ENCODE assay signal across 9 cellular contexts in genomic region chr6:130513770-130514169, GRCh38.
DNase-seq lines count a peak whose midpoint lies in the region; ATAC-seq and TF ChIP-seq lines count a peak whose summit lies in the region.
"Had no signal": no experiment of that assay in that cellular context is flagged by ENCODE, and none has a peak within 500 bp of the region (broad histone marks: within the 10 kb centered on the region; RNA-seq: fewer than 3 reads in every experiment).

No MANE protein-coding gene starts in this region.

- peaks cover 57% of the 10 kb centered on the region for H3K4me1 Mint-ChIP-seq in activated T-helper 2 cell treated with anti-CD3 and anti-CD28 coated beads, Interferon-gamma antibody, Interleukin-2, Interleukin-4, amounts not matched to agents 10 μg/mL and 5 μg/mL and 100 μg/mL, durations not matched to agents 14 hours and 24 hours and 36 hours (ENCODE audit: low read depth)
- H3K4me1 Mint-ChIP-seq in memory B cell = peaks cover 28% of the 10 kb centered on the region

- TF ChIP-seq CTCF in omental fat pad (IDR thresholded peaks at IDR 0.05) = no peak

- intact Hi-C loops in activated T-helper 2 cell treated with anti-CD3 and anti-CD28 coated beads, Interferon-gamma antibody, Interleukin-2, Interleukin-4, amounts not matched to agents 10 μg/mL and 5 μg/mL and 100 μg/mL, durations not matched to agents 14 hours and 24 hours and 36 hours (cut with micrococcal nuclease) = loop anchor here (1.0 to 10.0 kb wide), 8 partner anchors 63 to 839 kb away; no protein-coding TSS in a partner anchor

- H3K27ac Mint-ChIP-seq in activated T-helper 2 cell treated with anti-CD3 and anti-CD28 coated beads, Interferon-gamma antibody, Interleukin-2, Interleukin-4, amounts not matched to agents 10 μg/mL and 5 μg/mL and 100 μg/mL, durations not matched to agents 14 hours and 24 hours and 36 hours = peak overlapping the region; percentile 88
- H3K27ac Mint-ChIP-seq in memory B cell = peak overlapping the region; percentile 69

- peak; percentile 67 for ATAC-seq in GM21423 (IDR thresholded peaks at IDR 0.05; ENCODE audit: unreplicated experiment)
- peak; percentile 90 for ATAC-seq in memory B cell (ENCODE audit: low read depth)
- ATAC-seq in omental fat pad (ENCODE audit: low FRiP score) = no peak
- no peak for ATAC-seq in HG02571 (IDR thresholded peaks at IDR 0.05; ENCODE audit: unreplicated experiment)
- ATAC-seq: foreskin keratinocyte had no signal

- no peak overlapping the region for H3K4me3 Mint-ChIP-seq in activated T-helper 2 cell treated with anti-CD3 and anti-CD28 coated beads, Interferon-gamma antibody, Interleukin-2, Interleukin-4, amounts not matched to agents 10 μg/mL and 5 μg/mL and 100 μg/mL, durations not matched to agents 14 hours and 24 hours and 36 hours (ENCODE audit: low read depth)
- no peak overlapping the region for H3K4me3 Mint-ChIP-seq in memory B cell

- H3K4me3 ChIP-seq in H7 (ENCODE audit: insufficient read depth, low read depth, low read length) = no peak overlapping the region

- H3K36me3 Mint-ChIP-seq in activated T-helper 2 cell treated with anti-CD3 and anti-CD28 coated beads, Interferon-gamma antibody, Interleukin-2, Interleukin-4, amounts not matched to agents 10 μg/mL and 5 μg/mL and 100 μg/mL, durations not matched to agents 14 hours and 24 hours and 36 hours (ENCODE audit: low read depth) = peaks cover 41% of the 10 kb centered on the region
- H3K36me3 Mint-ChIP-seq in memory B cell = peaks cover 2% of the 10 kb centered on the region

- no peaks in the 10 kb centered on the region for H3K27me3 ChIP-seq in H7 (ENCODE audit: control insufficient read depth, insufficient read depth, low read length)
- H3K27me3 ChIP-seq: foreskin keratinocyte had no signal

- H3K9me3 Mint-ChIP-seq in activated T-helper 2 cell treated with anti-CD3 and anti-CD28 coated beads, Interferon-gamma antibody, Interleukin-2, Interleukin-4, amounts not matched to agents 10 μg/mL and 5 μg/mL and 100 μg/mL, durations not matched to agents 14 hours and 24 hours and 36 hours = peaks cover 42% of the 10 kb centered on the region
- H3K9me3 Mint-ChIP-seq in memory B cell = peaks cover 2% of the 10 kb centered on the region

- DNase-seq in CMK (ENCODE audit: low read depth) (peak; percentile 62), Kasumi-1 (lab: John Stamatoyannopoulos, UW) (peak; percentile 62 to 69), memory B cell (ENCODE audit: low spot score in 2 of 2) (no peak), H7 (no peak), omental fat pad (ENCODE audit: low spot score) (no peak)
- peak; percentile 76 for DNase-seq in activated T-helper 2 cell treated with anti-CD3 and anti-CD28 coated beads, Interferon-gamma antibody, Interleukin-2, Interleukin-4, amounts not matched to agents 10 μg/mL and 5 μg/mL and 100 μg/mL, durations not matched to agents 14 hours and 24 hours and 36 hours (ENCODE audit: low spot score)

- no peaks in the 10 kb centered on the region for H3K36me3 ChIP-seq in H7 (replicated peaks; ENCODE audit: control insufficient read depth, insufficient read depth, low read length)

- H3K27me3 Mint-ChIP-seq in activated T-helper 2 cell treated with anti-CD3 and anti-CD28 coated beads, Interferon-gamma antibody, Interleukin-2, Interleukin-4, amounts not matched to agents 10 μg/mL and 5 μg/mL and 100 μg/mL, durations not matched to agents 14 hours and 24 hours and 36 hours (ENCODE audit: low read depth) = no peaks in the 10 kb centered on the region
- H3K27me3 Mint-ChIP-seq in memory B cell = no peaks in the 10 kb centered on the region

Comparison
In these comparisons a context has a peak if more than half of its experiments do, and no peak if none do; other contexts are left out.
1. DNase-seq: peak in CMK (single experiment), Kasumi-1 (2 of 2) and activated T-helper 2 cell treated with anti-CD3 and anti-CD28 coated beads, Interferon-gamma antibody, Interleukin-2, Interleukin-4, amounts not matched to agents 10 μg/mL and 5 μg/mL and 100 μg/mL, durations not matched to agents 14 hours and 24 hours and 36 hours (single experiment); none in memory B cell (0 of 2), H7 (single experiment) and omental fat pad (single experiment).
2. ATAC-seq: peak in GM21423 (single experiment) and memory B cell (single experiment); none in omental fat pad (single experiment) and HG02571 (single experiment).